ENCODE assay signal across 2 cellular contexts in genomic region chr17:82577300-82577699, GRCh38.
TF ChIP-seq lines count a peak whose summit lies in the region.

No MANE protein-coding gene starts in this region.

TF ChIP-seq in GM12878, 131 proteins besides CTCF, POLR2A, EP300 and RAD21:
- TF ChIP-seq SREBF2 (IDR thresholded peaks at IDR 0.05; ENCODE audit: low read length) = no peak
- no peak for TF ChIP-seq HDAC6 (IDR thresholded peaks at IDR 0.05; ENCODE audit: unreplicated experiment)
- TF ChIP-seq BCLAF1 (IDR thresholded peaks at IDR 0.05) = no peak
- no peak for TF ChIP-seq SMAD1 (IDR thresholded peaks at IDR 0.05; ENCODE audit: low read depth, partially characterized antibody)
- TF ChIP-seq SREBF1 (IDR thresholded peaks at IDR 0.05; ENCODE audit: low read length) = no peak
- no peak for TF ChIP-seq RCOR1 (conservative IDR thresholded peaks at IDR 0.05; ENCODE audit: low read depth, low read length)
- no peak for TF ChIP-seq TCF12 (IDR thresholded peaks at IDR 0.05; ENCODE audit: low read depth, low read length)
- TF ChIP-seq TBL1XR1 (IDR thresholded peaks at IDR 0.05; ENCODE audit: low read depth, low read length) = no peak
- no peak for TF ChIP-seq KDM1A (IDR thresholded peaks at IDR 0.05; ENCODE audit: borderline replicate concordance)
- no peak for TF ChIP-seq ZSCAN29 (IDR thresholded peaks at IDR 0.05)
- no peak for TF ChIP-seq RAD51 (IDR thresholded peaks at IDR 0.05)
- no peak for TF ChIP-seq LARP7 (IDR thresholded peaks at IDR 0.05)
- no peak for TF ChIP-seq CHD1 (IDR thresholded peaks at IDR 0.05; ENCODE audit: low read depth, low read length)
- no peak for TF ChIP-seq HSF1 (IDR thresholded peaks at IDR 0.05; ENCODE audit: low read depth, low read length)
- no peak for TF ChIP-seq ZNF622 (IDR thresholded peaks at IDR 0.05)
- TF ChIP-seq ZNF384 (IDR thresholded peaks at IDR 0.05; ENCODE audit: borderline replicate concordance, low read depth, low read length) = no peak
- TF ChIP-seq SKIL (IDR thresholded peaks at IDR 0.05; ENCODE audit: low read depth, poor library complexity, severe bottlenecking) = no peak

TF ChIP-seq in HepG2, 621 proteins besides CTCF, POLR2A, EP300 and RAD21:
- TF ChIP-seq ZNF138 (CRISPR knock-in tag; IDR thresholded peaks at IDR 0.05; ENCODE audit: low read depth) = no peak
- peak; percentile 31 for TF ChIP-seq HNRNPLL (IDR thresholded peaks at IDR 0.05; ENCODE audit: low read depth, low read length, poor library complexity, severe bottlenecking)
- no peak for TF ChIP-seq KLF6 (CRISPR knock-in tag; IDR thresholded peaks at IDR 0.05)
- no peak for TF ChIP-seq ZNF468 (CRISPR knock-in tag; IDR thresholded peaks at IDR 0.05)
- no peak for TF ChIP-seq RFX5 (IDR thresholded peaks at IDR 0.05; ENCODE audit: low read depth, low read length)
- no peak for TF ChIP-seq ATF4 (CRISPR knock-in tag; IDR thresholded peaks at IDR 0.05)
- no peak for TF ChIP-seq CC2D1A (CRISPR knock-in tag; IDR thresholded peaks at IDR 0.05)
- TF ChIP-seq ZNF768 (CRISPR knock-in tag; IDR thresholded peaks at IDR 0.05) = peak; percentile 11; the same call in 1 of the 2 replicates
- peak; percentile 65 for TF ChIP-seq AGO2 (optimal IDR thresholded peaks at IDR 0.05; ENCODE audit: low read depth, low read length)
- TF ChIP-seq ZBTB21 (CRISPR knock-in tag; IDR thresholded peaks at IDR 0.05) = no peak
- no peak for TF ChIP-seq ZUFSP (CRISPR knock-in tag; IDR thresholded peaks at IDR 0.05; ENCODE audit: borderline replicate concordance)
- peak; percentile 87 for TF ChIP-seq RBM22 (optimal IDR thresholded peaks at IDR 0.05; ENCODE audit: low read length)
